8 cellular contexts compared by ENCODE assay signal in genomic region chr9:131530930-131531832, GRCh38. TPM values are rescaled to one million over a fixed set of nuclear protein-coding genes. Genes with fewer than 3 reads are reported as not detected.
DNase-seq lines count a peak whose midpoint lies in the region; ATAC-seq and TF ChIP-seq lines count a peak whose summit lies in the region.

TSS of gene UCK1 (minus strand) at chr9:131531263. CDS start at chr9:131531174, 89 bp downstream.

- H3K9me3 ChIP-seq in neural cell (ENCODE audit: low read length), result no peaks in the 10 kb centered on the region

- no peaks in the 10 kb centered on the region for H3K27me3 Mint-ChIP-seq in stimulated activated naive CD8-positive, alpha-beta T cell treated with anti-CD3 and anti-CD28 coated beads, Interleukin-15, amount 100 ng/mL, for 72 hours

- H3K27ac ChIP-seq in neural cell (ENCODE audit: low read length), result peak within 1 kb of the TSS; percentile 28

- H3K9me2 ChIP-seq in neural cell (ENCODE audit: insufficient read depth, low read length), result no peaks in the 10 kb centered on the region

- peak; percentile 48 for TF ChIP-seq RAD21 in neural cell (conservative IDR thresholded peaks at IDR 0.05)

- H3K79me2 ChIP-seq in neural cell (replicated peaks; ENCODE audit: insufficient read depth, low read length), result peaks cover 3% of the 10 kb centered on the region

- peak; percentile 80 for DNase-seq in EL
- peak; percentile 35 for DNase-seq in LNCaP clone FGC (ENCODE audit: low read depth)
- DNase-seq in SIG-M5 treated with dmso at 0.1 percent for 504 hours (lab: John Stamatoyannopoulos, UW; ENCODE audit: unreplicated experiment), result peak; percentile 59
- DNase-seq in activated gamma-delta T cell treated with Interleukin-2 at 50 U/mL for 16 hours, result peak; percentile 67
- peak; percentile 81 for DNase-seq in fibroblast of villous mesenchyme (ENCODE audit: low read depth)
- peak; percentile 68 to 74 for DNase-seq in stimulated activated naive CD8-positive, alpha-beta T cell treated with anti-CD3 and anti-CD28 coated beads, Interleukin-15, amount 100 ng/mL, for 72 hours

- H3K4me2 ChIP-seq in neural cell (ENCODE audit: low read length), result peak within 1 kb of the TSS; percentile 70

- no peaks in the 10 kb centered on the region for H3K27me3 ChIP-seq in neural cell (ENCODE audit: insufficient read depth, low read depth, low read length)

- no peaks in the 10 kb centered on the region for H4K20me1 ChIP-seq in neural cell (ENCODE audit: insufficient read depth)

- H3F3A ChIP-seq in neural cell (ENCODE audit: insufficient read depth, low read length, poor library complexity, severe bottlenecking), result no peaks in the 10 kb centered on the region

- TF ChIP-seq EP300 in neural cell (conservative IDR thresholded peaks at IDR 0.05; ENCODE audit: poor library complexity, severe bottlenecking), result peak; percentile 31

- TF ChIP-seq CTCF in LNCaP clone FGC (IDR thresholded peaks at IDR 0.05; ENCODE audit: control insufficient read depth, extremely low read depth, insufficient read depth) (no peak), fibroblast of villous mesenchyme (IDR thresholded peaks at IDR 0.05; ENCODE audit: insufficient read depth, low read depth, low read length) (no peak), neural cell (IDR thresholded peaks at IDR 0.05; ENCODE audit: poor library complexity, severe bottlenecking) (no peak)

- H3K4me3 ChIP-seq in LNCaP clone FGC (ENCODE audit: low read depth, low read length), result peak within 1 kb of the TSS; percentile 76
- H3K4me3 ChIP-seq in fibroblast of villous mesenchyme (ENCODE audit: low read depth, low read length), result peak within 1 kb of the TSS; percentile 79
- peak within 1 kb of the TSS; percentile 92 for H3K4me3 ChIP-seq in neural cell (ENCODE audit: low read length)

- H3K9me3 Mint-ChIP-seq in stimulated activated naive CD8-positive, alpha-beta T cell treated with anti-CD3 and anti-CD28 coated beads, Interleukin-15, amount 100 ng/mL, for 72 hours, result no peaks in the 10 kb centered on the region

- peak within 1 kb of the TSS; percentile 69 to 76 for H3K27ac Mint-ChIP-seq in stimulated activated naive CD8-positive, alpha-beta T cell treated with anti-CD3 and anti-CD28 coated beads, Interleukin-15, amount 100 ng/mL, for 72 hours

- peak within 1 kb of the TSS; percentile 73 for H2AFZ ChIP-seq in neural cell (ENCODE audit: low read depth, low read length)

- peak within 1 kb of the TSS; percentile 85 to 88 for H3K4me3 Mint-ChIP-seq in stimulated activated naive CD8-positive, alpha-beta T cell treated with anti-CD3 and anti-CD28 coated beads, Interleukin-15, amount 100 ng/mL, for 72 hours

- peak within 1 kb of the TSS; percentile 76 for H3K9ac ChIP-seq in neural cell (ENCODE audit: low read length)

- peaks cover 9% of the 10 kb centered on the region for H3K36me3 ChIP-seq in neural cell (ENCODE audit: insufficient read depth, low read length)

- ATAC-seq in GM21825 (IDR thresholded peaks at IDR 0.05; ENCODE audit: unreplicated experiment), result peak; percentile 82
- peak; percentile 96 for ATAC-seq in stimulated activated naive CD8-positive, alpha-beta T cell treated with anti-CD3 and anti-CD28 coated beads, Interleukin-15, amount 100 ng/mL, for 72 hours

- H3K4me1 Mint-ChIP-seq in stimulated activated naive CD8-positive, alpha-beta T cell treated with anti-CD3 and anti-CD28 coated beads, Interleukin-15, amount 100 ng/mL, for 72 hours, result peaks cover 40% of the 10 kb centered on the region

TF ChIP-seq in neural cell, 6 proteins besides CTCF, POLR2A, EP300 and RAD21:
- TF ChIP-seq EZH2 (IDR thresholded peaks at IDR 0.05; ENCODE audit: borderline replicate concordance, insufficient read depth, low read length, poor library complexity, severe bottlenecking) (no peak), MXI1 (conservative IDR thresholded peaks at IDR 0.05; ENCODE audit: poor library complexity, severe bottlenecking) (peak; percentile 73), TAF1 (IDR thresholded peaks at IDR 0.05; ENCODE audit: low read depth) (no peak), SMC3 (conservative IDR thresholded peaks at IDR 0.05; ENCODE audit: poor library complexity) (peak; percentile 43), POLR2AphosphoS5 (IDR thresholded peaks at IDR 0.05) (peak; percentile 75), REST (IDR thresholded peaks at IDR 0.05; ENCODE audit: borderline replicate concordance) (peak; percentile 5)

RNA-seq across cellular contexts. Expression of gene UCK1, which starts in this region (rescaled TPM):
- 20.6 and 28.5 TPM in 2 replicates for total RNA-seq in fibroblast of villous mesenchyme
- 45.9 and 48.2 TPM in 2 replicates for polyA plus RNA-seq in neural cell
- 22.6 and 30.1 TPM in 2 replicates for polyA minus RNA-seq in neural cell

Comparison
In these comparisons a context has a peak if more than half of its experiments do, and no peak if none do; other contexts are left out.
1. Peak in every context shown above with its lines: DNase-seq, ATAC-seq, H3K4me3 ChIP-seq and H3K27ac ChIP-seq.